ENCODE assay signal across 8 cellular contexts in the genomic region with DNA sequence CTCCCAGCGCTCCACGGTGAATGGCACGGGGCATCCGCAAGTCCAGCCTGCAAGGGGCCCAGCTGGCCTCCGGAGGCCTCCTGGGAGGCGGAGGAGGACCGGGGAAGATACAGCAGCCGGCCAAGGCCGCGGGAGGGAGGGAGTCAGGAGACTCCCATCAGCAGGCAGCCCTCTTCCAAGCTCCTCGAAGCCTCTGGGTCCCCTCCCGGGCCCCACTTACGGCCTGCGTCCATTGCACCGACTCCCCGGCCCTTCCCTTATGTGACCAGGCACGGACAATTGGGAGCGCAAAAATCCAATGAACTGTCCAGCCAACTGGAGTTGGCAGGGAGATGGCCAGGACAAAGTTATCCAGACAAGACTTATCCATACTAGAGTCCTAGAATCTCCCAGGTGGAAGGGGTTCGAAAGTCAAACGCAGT. TPM values are rescaled to one million over a fixed set of nuclear protein-coding genes. Genes with fewer than 3 reads are reported as not detected.
A peak's percentile ranks its signal among the peaks of the same experiment; 100 is the strongest.
DNase-seq lines count a peak whose midpoint lies in the region; ATAC-seq, FAIRE-seq and TF ChIP-seq lines count a peak whose summit lies in the region.

No MANE protein-coding gene starts in this region.

- no peak overlapping the region for H3K4ac ChIP-seq in H1 (replicated peaks; ENCODE audit: insufficient read length, low read depth, low read length)

- H3K23ac ChIP-seq in H1 (ENCODE audit: insufficient read length), result no peak overlapping the region

- H2BK120ac ChIP-seq in H1 (replicated peaks; ENCODE audit: low read depth, low read length), result peak overlapping the region; percentile 56

- H2BK12ac ChIP-seq in H1 (ENCODE audit: low read depth, low read length), result no peak overlapping the region

- H3K9me2 ChIP-seq in MM.1S (replicated peaks; ENCODE audit: insufficient read depth, low read length), result no peaks in the 10 kb centered on the region

- H3K27me3 ChIP-seq in MM.1S (replicated peaks; ENCODE audit: insufficient read depth, low read length), result no peaks in the 10 kb centered on the region
- no peaks in the 10 kb centered on the region for H3K27me3 ChIP-seq in H1 (replicated peaks in 1 of 4; ENCODE audit: control insufficient read depth in 3 of 4, extremely low read depth in 1 of 4, insufficient read depth in 3 of 4, low read length in 3 of 4)
- peaks cover 4% of the 10 kb centered on the region for H3K27me3 ChIP-seq in mucosa of stomach (ENCODE audit: control insufficient read depth, insufficient read depth, low read length)

- TF ChIP-seq RAD21 in H1 (IDR thresholded peaks at IDR 0.05 in 1 of 2, conservative IDR thresholded peaks at IDR 0.05 in 1 of 2; ENCODE audit: low read depth in 2 of 2, low read length in 2 of 2), result no peak

- TF ChIP-seq CTCF in C4-2B (conservative IDR thresholded peaks at IDR 0.05) (no peak), MM.1S (IDR thresholded peaks at IDR 0.05; ENCODE audit: low read length) (no peak), H1 (IDR thresholded peaks at IDR 0.05; ENCODE audit: control extremely low read depth in 1 of 3, insufficient read depth in 1 of 3, low read depth in 1 of 3, low read length in 3 of 3) (no peak)

- no peaks in the 10 kb centered on the region for H3K36me3 ChIP-seq in MM.1S (replicated peaks; ENCODE audit: insufficient read depth, low read length)
- peaks cover 26 to 45% (median 33%) of the 10 kb centered on the region in 4 experiments for H3K36me3 ChIP-seq in H1 (ENCODE audit: control insufficient read depth in 2 of 4, insufficient read depth in 4 of 4, low read length in 3 of 4)
- no peaks in the 10 kb centered on the region for H3K36me3 ChIP-seq in mucosa of stomach (ENCODE audit: control insufficient read depth, insufficient read depth, low read length)

- no peak overlapping the region for H2AK5ac ChIP-seq in H1 (ENCODE audit: low read depth, low read length)

- peak overlapping the region; percentile 71; the same call in 1 of the 2 replicates for H3K18ac ChIP-seq in H1 (ENCODE audit: extremely low read depth, low read length)

- FAIRE-seq in H1 (lab: Jason Lieb, UNC), result no peak

- H4K20me1 ChIP-seq in MM.1S (ENCODE audit: insufficient read depth, low read length) (no peaks in the 10 kb centered on the region), H1 (replicated peaks in 1 of 2; ENCODE audit: control insufficient read depth in 1 of 2, insufficient read depth in 2 of 2, low read length in 2 of 2) (peaks cover 34 to 35% of the 10 kb centered on the region in 2 experiments)

- peak overlapping the region; percentile 66 for H4K91ac ChIP-seq in H1 (replicated peaks; ENCODE audit: insufficient read length, low read length)

- DNase-seq in MM.1S, result no peak
- no peak for DNase-seq in H1 (ENCODE audit: low read depth in 1 of 2, low spot score in 2 of 2)
- DNase-seq in COLO829 (ENCODE audit: low spot score), result no peak
- no peak for DNase-seq in SHP77 (lab: John Stamatoyannopoulos, UW)
- no peak for DNase-seq in effector CD8-positive, alpha-beta T cell (lab: John Stamatoyannopoulos, UW)

- H3K9me3 ChIP-seq in MM.1S (replicated peaks; ENCODE audit: insufficient read depth, low read length) (no peaks in the 10 kb centered on the region), H1 (ENCODE audit: insufficient read depth in 2 of 2, low read depth in 1 of 2, low read length in 1 of 2) (no peaks in the 10 kb centered on the region), mucosa of stomach (ENCODE audit: control insufficient read depth, low read length) (no peaks in the 10 kb centered on the region)

- H4K5ac ChIP-seq in H1 (ENCODE audit: insufficient read length, low read depth, low read length), result peak overlapping the region; percentile 74

- peaks cover 22% of the 10 kb centered on the region for H3K79me1 ChIP-seq in H1 (ENCODE audit: low read depth, low read length)

- CTCF ChIA-PET in H1 (lab: Charles Lee; ENCODE audit: partially characterized antibody), result interaction anchor here (0.8 to 6.3 kb wide), 13 partner anchors 8 to 150 kb away, joined by 3 to 30 read pairs (median 6); partner anchors contain the start of gene HAPLN3

- H3K79me2 ChIP-seq in MM.1S (ENCODE audit: low read length), result no peaks in the 10 kb centered on the region
- H3K79me2 ChIP-seq in H1 (ENCODE audit: control insufficient read depth in 1 of 2, insufficient read depth in 2 of 2, low read length in 2 of 2), result peaks cover 11 to 55% of the 10 kb centered on the region in 2 experiments

- peak overlapping the region; percentile 66 for H4K8ac ChIP-seq in H1 (ENCODE audit: extremely low read depth, insufficient read depth, low read length)

- POLR2A ChIA-PET in H1 (lab: Charles Lee; ENCODE audit: partially characterized antibody), result interaction anchor here (0.7 to 27.2 kb wide), 13 partner anchors 8 to 225 kb away, joined by 3 to 607 read pairs (median 6); partner anchors contain the start of gene HAPLN3

- no peaks in the 10 kb centered on the region for H3F3A ChIP-seq in MM.1S (ENCODE audit: insufficient read depth, low read length)

- no peak for TF ChIP-seq EP300 in H1 (IDR thresholded peaks at IDR 0.05; ENCODE audit: borderline replicate concordance in 1 of 2, low read depth in 2 of 2, low read length in 2 of 2)

- 1% methylated on average over 19 of the region's 20 CpGs; no CpG with 5 or more reads in 1 of the 2 experiments for WGBS in H1 (ENCODE audit: extremely low coverage in 1 of 2, insufficient coverage in 1 of 2, insufficient read length in 1 of 2, insufficient replicate concordance in 2 of 2, low coverage in 1 of 2, low lambda C conversion rate in 2 of 2, missing lambda C conversion rate in 1 of 2), 2 experiments

- TF ChIP-seq POLR2A in H1 (IDR thresholded peaks at IDR 0.05; ENCODE audit: control extremely low read depth in 1 of 2, low read depth in 2 of 2, low read length in 2 of 2), result no peak

- peak overlapping the region; percentile 76 for H3K4me3 ChIP-seq in MM.1S (ENCODE audit: low read length)
- peak overlapping the region; percentile 74 to 90 (median 84) for H3K4me3 ChIP-seq in H1 (ENCODE audit: extremely low read depth in 1 of 4, insufficient read depth in 2 of 4, low read depth in 3 of 4, low read length in 4 of 4)
- no peak overlapping the region for H3K4me3 ChIP-seq in mucosa of stomach (ENCODE audit: low read length)

- peak overlapping the region; percentile 95 for H3K4me2 ChIP-seq in MM.1S (ENCODE audit: low read depth, low read length)
- H3K4me2 ChIP-seq in H1 (ENCODE audit: insufficient read depth in 1 of 2, low read depth in 2 of 2, low read length in 2 of 2), result peak overlapping the region; percentile 72 to 89

- H3K9ac ChIP-seq in MM.1S (ENCODE audit: low read length) (peak overlapping the region; percentile 70), H1 (replicated peaks in 1 of 4; ENCODE audit: extremely low read depth in 1 of 4, low read depth in 3 of 4, low read length in 3 of 4) (peak overlapping the region; percentile 59 to 72 (median 65); a peak in 6 of 7 replicates), mucosa of stomach (ENCODE audit: low read length) (peak overlapping the region; percentile 72)

- H2BK20ac ChIP-seq in H1 (ENCODE audit: low read length), result no peak overlapping the region

- peak overlapping the region; percentile 0; the same call in 1 of the 2 replicates for H2BK5ac ChIP-seq in H1 (ENCODE audit: low read depth, low read length)

- ATAC-seq in HG03135 (IDR thresholded peaks at IDR 0.05; ENCODE audit: unreplicated experiment), result no peak

- H2BK15ac ChIP-seq in H1 (ENCODE audit: low read length), result no peak overlapping the region

- peak overlapping the region; percentile 54 for H3K56ac ChIP-seq in H1 (replicated peaks; ENCODE audit: insufficient read length, low read depth, low read length)

- peaks cover 9% of the 10 kb centered on the region; the same call in 1 of the 2 replicates for H3K23me2 ChIP-seq in H1 (ENCODE audit: low read depth, low read length)

- H3K14ac ChIP-seq in H1 (ENCODE audit: insufficient read length), result no peak overlapping the region

- H2AFZ ChIP-seq in MM.1S (ENCODE audit: low read length), result peak overlapping the region; percentile 93
- no peak overlapping the region for H2AFZ ChIP-seq in H1 (ENCODE audit: low read length)

- H3K27ac ChIP-seq in C4-2B, result peak overlapping the region; percentile 59; the same call in 1 of the 2 replicates
- no peak overlapping the region for H3K27ac ChIP-seq in MM.1S (ENCODE audit: low read length)
- H3K27ac ChIP-seq in H1 (ENCODE audit: low read depth, low read length), result peak overlapping the region; percentile 22; the same call in 1 of the 2 replicates

- H3K4me1 ChIP-seq in MM.1S (ENCODE audit: low read length) (peaks cover 7% of the 10 kb centered on the region; the same call in 1 of the 2 replicates), H1 (replicated peaks in 1 of 4; ENCODE audit: control insufficient read depth in 3 of 4, insufficient read depth in 4 of 4, low read length in 3 of 4) (peaks cover 2 to 31% (median 26%) of the 10 kb centered on the region in 4 experiments), mucosa of stomach (ENCODE audit: control insufficient read depth, insufficient read depth, low read length) (no peaks in the 10 kb centered on the region)

TF ChIP-seq in H1, 55 proteins besides CTCF, POLR2A, EP300 and RAD21 (continues in another document):
- TF ChIP-seq POLR2AphosphoS5 (IDR thresholded peaks at IDR 0.05; ENCODE audit: low read depth, low read length) (no peak), GTF2F1 (IDR thresholded peaks at IDR 0.05; ENCODE audit: borderline replicate concordance, low read depth, low read length) (no peak), NRF1 (IDR thresholded peaks at IDR 0.05; ENCODE audit: low read depth, low read length) (no peak), BACH1 (IDR thresholded peaks at IDR 0.05; ENCODE audit: low read length) (no peak), CBX5 (IDR thresholded peaks at IDR 0.05; ENCODE audit: low read depth, low read length) (no peak)

RNA-seq across cellular contexts. Expression of gene MFGE8, which starts 0.7 kb away (rescaled TPM):
- total RNA-seq in H1 (2021; fragmentation: NEBNext Ultra II Directional; extraction: Animal tissue kit (Norgen Biotek cat#: 25700)), result 1,211 and 1,237 TPM in 2 replicates
- polyA plus RNA-seq in H1 (2011; rRNA removed), result 2,117 and 2,643 TPM in 2 replicates
- 1,895 TPM for polyA plus RNA-seq in H1 (2011; cell fraction: cytosol; rRNA removed)
- polyA plus RNA-seq in H1 (2011; cell fraction: nucleus; rRNA removed), result 4,441 TPM
- 1,613 to 2,038 TPM (median 1,926 TPM) in 4 replicates for polyA plus RNA-seq in H1 (2012, experiment 1 of 2)
- 1,448 TPM for polyA plus RNA-seq in H1 (2012, experiment 2 of 2)
- 955 TPM for polyA plus RNA-seq in H1 (2013, experiment 1 of 2)
- 930 TPM for polyA plus RNA-seq in H1 (2013, experiment 2 of 2)
- 1,165 and 1,269 TPM in 2 replicates for polyA minus RNA-seq in H1 (2011; rRNA and poly(A)+ RNA removed)
- polyA minus RNA-seq in H1 (2011; cell fraction: cytosol; rRNA and poly(A)+ RNA removed), result 1,023 TPM
- polyA minus RNA-seq in H1 (2011; cell fraction: nucleus; rRNA and poly(A)+ RNA removed), result 1,091 TPM

RNA-seq across cellular contexts. Expression of gene HAPLN3, which starts 17.2 kb away (rescaled TPM):
- total RNA-seq in H1 (2021; fragmentation: NEBNext Ultra II Directional; extraction: Animal tissue kit (Norgen Biotek cat#: 25700)), result 76.2 and 80.9 TPM in 2 replicates
- 79.7 and 115 TPM in 2 replicates for polyA plus RNA-seq in H1 (2011; rRNA removed)
- 102 TPM for polyA plus RNA-seq in H1 (2011; cell fraction: cytosol; rRNA removed)
- polyA plus RNA-seq in H1 (2011; cell fraction: nucleus; rRNA removed), result 143 TPM
- polyA plus RNA-seq in H1 (2012, experiment 1 of 2), result 49.1 to 81.6 TPM (median 72.4 TPM) in 4 replicates
- 68.3 TPM for polyA plus RNA-seq in H1 (2012, experiment 2 of 2)
- 61.1 TPM for polyA plus RNA-seq in H1 (2013, experiment 1 of 2)
- polyA plus RNA-seq in H1 (2013, experiment 2 of 2), result 63.9 TPM
- polyA minus RNA-seq in H1 (2011; rRNA and poly(A)+ RNA removed), result 17.3 and 31.2 TPM in 2 replicates
- polyA minus RNA-seq in H1 (2011; cell fraction: cytosol; rRNA and poly(A)+ RNA removed), result 40.7 TPM
- polyA minus RNA-seq in H1 (2011; cell fraction: nucleus; rRNA and poly(A)+ RNA removed), result 26.8 TPM
